ENCODE assay signal across 2 cellular contexts in genomic region chr10:88728107-88728763, GRCh38.
TF ChIP-seq lines count a peak whose summit lies in the region.

No MANE protein-coding gene starts in this region.

TF ChIP-seq in GM23338, 12 proteins besides CTCF, POLR2A, EP300 and RAD21:
- no peak; the same call in 1 of the 2 replicates for TF ChIP-seq ZNF114 (CRISPR knock-in tag; IDR thresholded peaks at IDR 0.05)
- no peak for TF ChIP-seq EZH2 (IDR thresholded peaks at IDR 0.05; ENCODE audit: low read depth, unreplicated experiment)
- 0 out of 2 replicates have a peak, but pooled peaks have one; percentile 22 for TF ChIP-seq CREB1 (CRISPR knock-in tag; IDR thresholded peaks at IDR 0.05; ENCODE audit: low read depth)

TF ChIP-seq in H1, 55 proteins besides CTCF, POLR2A, EP300 and RAD21:
- TF ChIP-seq POU5F1 (IDR thresholded peaks at IDR 0.05; ENCODE audit: low read depth, low read length) (no peak), TBP (IDR thresholded peaks at IDR 0.05; ENCODE audit: low read depth, low read length) (peak; percentile 31; the same call in 1 of the 2 replicates), YY1 (IDR thresholded peaks at IDR 0.05; ENCODE audit: low read depth, low read length) (peak; percentile 94), E2F6 (IDR thresholded peaks at IDR 0.05) (peak; percentile 39; the same call in 1 of the 2 replicates), TEAD4 (IDR thresholded peaks at IDR 0.05; ENCODE audit: low read depth, low read length) (0 out of 2 replicates have a peak, but pooled peaks have one; percentile 37), NRF1 (IDR thresholded peaks at IDR 0.05; ENCODE audit: low read depth, low read length) (no peak), ZNF274 (IDR thresholded peaks at IDR 0.05; ENCODE audit: borderline replicate concordance, extremely low read depth, low read length) (no peak), MAX (IDR thresholded peaks at IDR 0.05) (peak; percentile 74), EGR1 (IDR thresholded peaks at IDR 0.05; ENCODE audit: borderline replicate concordance, low read depth, low read length) (peak; percentile 37; the same call in 1 of the 2 replicates), SIN3A (conservative IDR thresholded peaks at IDR 0.05 in 1 of 2, IDR thresholded peaks at IDR 0.05 in 1 of 2; ENCODE audit: low read depth in 1 of 2, low read length in 2 of 2) (peak in 1 of 2 experiments; percentile 50; a peak in 1 of 4 replicates), HDAC2 (IDR thresholded peaks at IDR 0.05; ENCODE audit: borderline replicate concordance in 1 of 2, low read depth in 2 of 2, low read length in 2 of 2) (no peak), SRF (IDR thresholded peaks at IDR 0.05; ENCODE audit: low read depth, low read length) (0 out of 2 replicates have a peak, but pooled peaks have one; percentile 20), BRCA1 (IDR thresholded peaks at IDR 0.05; ENCODE audit: low read depth, low read length) (no peak), HDAC6 (IDR thresholded peaks at IDR 0.05; ENCODE audit: low read depth, low read length) (no peak), SP1 (IDR thresholded peaks at IDR 0.05; ENCODE audit: low read depth, low read length) (0 out of 2 replicates have a peak, but pooled peaks have one; percentile 15), TAF1 (IDR thresholded peaks at IDR 0.05; ENCODE audit: low read depth, low read length) (no peak), ATF3 (IDR thresholded peaks at IDR 0.05; ENCODE audit: insufficient read depth, low read depth, low read length) (peak; percentile 78), RFX5 (IDR thresholded peaks at IDR 0.05; ENCODE audit: borderline replicate concordance, low read depth, low read length) (no peak), TCF12 (IDR thresholded peaks at IDR 0.05; ENCODE audit: low read depth, low read length) (0 out of 2 replicates have a peak, but pooled peaks have one; percentile 59), GABPA (IDR thresholded peaks at IDR 0.05; ENCODE audit: borderline replicate concordance, insufficient read depth, low read length) (0 out of 2 replicates have a peak, but pooled peaks have one; percentile 45), JUND (IDR thresholded peaks at IDR 0.05; ENCODE audit: low read length) (0 out of 2 replicates have a peak, but pooled peaks have one; percentile 43), TAF7 (optimal IDR thresholded peaks at IDR 0.05; ENCODE audit: borderline replicate concordance, low read depth, low read length) (peak; percentile 72)
